ENCODE assay signal across 11 cellular contexts in the genomic region with DNA sequence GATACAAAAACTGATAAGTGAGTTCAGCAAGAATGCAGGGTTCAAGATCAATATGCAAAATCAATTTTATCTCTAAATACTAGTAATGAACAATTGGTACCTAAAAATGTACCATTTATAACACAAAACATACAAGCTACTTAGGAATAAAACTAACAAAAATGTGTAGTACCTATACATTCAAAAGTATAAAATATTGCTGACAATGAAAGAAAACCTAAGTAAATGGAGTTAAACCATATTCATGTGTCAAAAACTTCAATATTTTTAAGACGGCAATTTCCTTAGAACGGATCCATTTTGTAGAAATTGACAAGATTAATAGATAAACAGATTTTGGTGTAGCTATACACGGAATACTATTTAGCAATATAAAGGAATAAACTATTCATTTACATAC.
"Had no signal": no experiment of that assay in that cellular context is flagged by ENCODE, and none has a peak within 500 bp of the region (broad histone marks: within the 10 kb centered on the region; RNA-seq: fewer than 3 reads in every experiment).

No MANE protein-coding gene starts in this region.

- FAIRE-seq: H1, H54 had no signal

- ATAC-seq: GM23338, HCT116 had no signal

- H3K36me3 ChIP-seq: HAP-1 had no signal

- H3K4me2 ChIP-seq: GM23338 had no signal

- DNase-seq: GM23248, GOT3, H7, H9, HCEC 1CT, HFFc6 had no signal

- H3K9me3 ChIP-seq: HAP-1 had no signal

- H3K27ac ChIP-seq: GM23248 had no signal

- H3K4me3 ChIP-seq: GM23248, GM23338, HAP-1 had no signal

- H2AFZ ChIP-seq: GM23248, GM23338 had no signal

- H3K9ac ChIP-seq: GM23248 had no signal

- H3K4me1 ChIP-seq: HAP-1 had no signal
